Comparison of ENCODE assay signal across 8 cellular contexts in the genomic region with DNA sequence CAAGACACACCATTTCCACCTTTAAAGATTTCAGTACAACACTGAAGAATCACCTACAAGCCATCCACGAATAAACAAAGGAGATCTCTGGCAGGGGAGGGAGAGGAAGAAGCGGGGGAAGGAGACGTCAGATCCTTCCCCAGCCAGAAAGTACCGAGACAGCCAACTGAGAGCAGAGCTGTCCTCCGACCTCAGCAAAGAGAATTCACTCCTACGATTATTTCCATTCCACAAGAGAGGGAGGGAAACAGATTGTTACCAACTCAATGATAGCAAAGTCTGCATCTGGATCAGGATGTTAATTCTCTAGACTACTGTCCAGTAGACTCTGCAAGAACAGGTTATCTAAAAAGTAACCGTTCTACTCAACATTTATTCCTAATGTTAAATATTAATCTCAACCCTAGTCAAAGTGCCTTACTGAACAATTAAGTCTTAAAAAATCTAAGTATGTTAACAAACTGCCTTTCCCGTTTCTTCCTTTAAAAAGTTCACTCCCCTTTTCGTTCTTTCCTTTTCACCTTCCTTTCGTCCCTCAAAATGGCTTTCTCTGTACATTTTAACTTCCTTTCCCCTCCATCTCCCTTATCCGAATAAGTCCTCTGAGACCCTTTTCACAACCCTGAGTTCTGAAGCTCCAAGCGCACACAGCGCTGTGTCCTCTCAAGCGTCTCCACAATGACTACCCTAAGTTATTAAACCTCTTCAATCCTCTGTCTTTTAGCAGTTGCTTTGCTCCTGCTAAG. TPM values are rescaled to one million over a fixed set of nuclear protein-coding genes. Genes with fewer than 3 reads are reported as not detected.
DNase-seq lines count a peak whose midpoint lies in the region; ATAC-seq and TF ChIP-seq lines count a peak whose summit lies in the region.

No MANE protein-coding gene starts in this region.

- peak overlapping the region; percentile 53 for H2AFZ ChIP-seq in IMR-90 (replicated peaks; ENCODE audit: low read length, poor library complexity)

- H3K27ac ChIP-seq in IMR-90 (ENCODE audit: insufficient read depth, low read length) (peak overlapping the region; percentile 57), caudate nucleus (ENCODE audit: low read depth, low read length) (peak overlapping the region; percentile 91), liver (ENCODE audit: low read depth in 1 of 2, low read length in 2 of 2) (peak overlapping the region; percentile 99 to 100)

- intact Hi-C loops in IMR-90 (cut with micrococcal nuclease) = no loop called here

- no peak overlapping the region for H2BK15ac ChIP-seq in IMR-90 (ENCODE audit: low read depth, low read length)

- H3K36me3 ChIP-seq in IMR-90 (ENCODE audit: control insufficient read depth, insufficient read depth, low read length) (peaks cover 7% of the 10 kb centered on the region; the same call in 1 of the 2 replicates), liver (ENCODE audit: control insufficient read depth in 4 of 4, insufficient read depth in 3 of 4, low read depth in 1 of 4, low read length in 3 of 4) (peaks cover 0 to 17% (median 9%) of the 10 kb centered on the region in 4 donors)

- DNase-seq in CD1c-positive myeloid dendritic cell (ENCODE audit: extremely low spot score) = peak; percentile 66
- peak; percentile 77 for DNase-seq in IMR-90
- DNase-seq in UCSD-AML1 (lab: John Stamatoyannopoulos, UW; ENCODE audit: unreplicated experiment) = peak; percentile 18
- DNase-seq in caudate nucleus (lab: John Stamatoyannopoulos, UW) = peak in 18 of 61 donors; percentile 1 to 68 (median 14)
- DNase-seq in stimulated activated CD4-positive, alpha-beta T cell treated with anti-CD3 and anti-CD28 coated beads, Interleukin-4, amount 100 ng/mL, for 48 hours (ENCODE audit: low read depth in 2 of 2) = peak; percentile 19 to 47
- no peak for DNase-seq in middle frontal gyrus (ENCODE audit: extremely low spot score, low spot score)

- H4K91ac ChIP-seq in IMR-90 (ENCODE audit: insufficient read depth, low read depth, low read length) = no peak overlapping the region

- H3K23ac ChIP-seq in IMR-90 (ENCODE audit: low read depth, low read length) = peak overlapping the region; percentile 69

- peak overlapping the region; percentile 39; the same call in 1 of the 2 replicates for H3K56ac ChIP-seq in IMR-90 (ENCODE audit: extremely low read depth, insufficient read depth, low read length)

- peaks cover 26% of the 10 kb centered on the region for H4K20me1 ChIP-seq in IMR-90 (ENCODE audit: insufficient read depth, low read length)

- H2AK5ac ChIP-seq in IMR-90 (ENCODE audit: low read depth, low read length) = no peak overlapping the region

- peak; percentile 18 for ATAC-seq in GM19351 (IDR thresholded peaks at IDR 0.05; ENCODE audit: unreplicated experiment)
- ATAC-seq in IMR-90 (ENCODE audit: low read depth) = no peak

- TF ChIP-seq POLR2A in IMR-90 (IDR thresholded peaks at IDR 0.05; ENCODE audit: low read depth, low read length) = peak; percentile 80

- H3K4me3 ChIP-seq in IMR-90 (ENCODE audit: insufficient read depth, low read depth, low read length) (peak overlapping the region; percentile 67), liver (ENCODE audit: low read depth in 1 of 3, low read length in 3 of 3) (peak overlapping the region; percentile 66 to 100 (median 76))

- in situ Hi-C loops in IMR-90 (cut with MboI; ENCODE audit: low sequenced_read_pairs) = no loop called here

- no peak overlapping the region for H4K5ac ChIP-seq in IMR-90 (ENCODE audit: low read depth, low read length)

- H2AK9ac ChIP-seq in IMR-90 (replicated peaks; ENCODE audit: low read depth, low read length, poor library complexity) = no peak overlapping the region

- H2BK5ac ChIP-seq in IMR-90 (ENCODE audit: low read depth, low read length, poor library complexity, severe bottlenecking) = peak overlapping the region; percentile 61

- CTCF ChIA-PET in IMR-90 (lab: Yijun Ruan, JAX) = no interaction called here

- no peak overlapping the region for H3K18ac ChIP-seq in IMR-90 (ENCODE audit: low read depth, low read length)

- POLR2A ChIA-PET in IMR-90 (lab: Charles Lee; ENCODE audit: unreplicated experiment) = interaction anchor here (1.0 kb wide), 1 partner anchor 9 kb away, joined by 3 read pairs; no protein-coding TSS in a partner anchor

- peaks cover 0 to 8% of the 10 kb centered on the region in 2 experiments; a peak in 1 of 4 replicates for H3K79me1 ChIP-seq in IMR-90 (ENCODE audit: low read depth in 1 of 2, low read length in 2 of 2)

- H3K4me2 ChIP-seq in IMR-90 (ENCODE audit: low read depth, low read length) = peak overlapping the region; percentile 85

- H3K9ac ChIP-seq in IMR-90 (ENCODE audit: low read depth, low read length) = peak overlapping the region; percentile 83
- peak overlapping the region; percentile 52 to 81 for H3K9ac ChIP-seq in liver (ENCODE audit: low read depth in 1 of 2, low read length in 2 of 2)

- dilution Hi-C loops in IMR-90 (cut with HindIII; ENCODE audit: low sequenced_read_pairs, unreplicated experiment) = no loop called here

- TF ChIP-seq CTCF in IMR-90 (conservative IDR thresholded peaks at IDR 0.05; ENCODE audit: low read depth, low read length) = no peak
- TF ChIP-seq CTCF in liver (IDR thresholded peaks at IDR 0.05; ENCODE audit: low read depth, low read length, missing input control) = no peak

- H2BK120ac ChIP-seq in IMR-90 (ENCODE audit: low read depth, low read length) = no peak overlapping the region

- no peaks in the 10 kb centered on the region for H3K27me3 ChIP-seq in IMR-90 (ENCODE audit: control insufficient read depth, insufficient read depth, low read length)
- H3K27me3 ChIP-seq in liver (ENCODE audit: control insufficient read depth in 4 of 4, insufficient read depth in 4 of 4, low read length in 3 of 4) = no peaks in the 10 kb centered on the region

- H3K4ac ChIP-seq in IMR-90 (ENCODE audit: low read depth, low read length) = peak overlapping the region; percentile 52; the same call in 1 of the 2 replicates

- no TSS peak for BruUV-seq in IMR-90 (replicated peaks; lab: Mats Ljungman, UMichigan)

- H2BK20ac ChIP-seq in IMR-90 (ENCODE audit: low read depth, low read length) = no peak overlapping the region

- WGBS in IMR-90 (ENCODE audit: extremely low coverage in 2 of 2, insufficient read length in 1 of 2), 2 experiments = 0% methylated on average over 7 of the region's 14 CpGs; no CpG with 5 or more reads in 1 of the 2 experiments
- WGBS in liver = 3% methylated on average over 14 of the region's 14 CpGs

- H3K4me1 ChIP-seq in IMR-90 (ENCODE audit: control insufficient read depth, insufficient read depth, low read length) (no peaks in the 10 kb centered on the region), liver (ENCODE audit: control insufficient read depth in 4 of 4, insufficient read depth in 4 of 4, low read length in 3 of 4) (peaks cover 4 to 23% (median 15%) of the 10 kb centered on the region in 4 donors)

- no peak for TF ChIP-seq RAD21 in IMR-90 (IDR thresholded peaks at IDR 0.05; ENCODE audit: low read length)
- TF ChIP-seq RAD21 in liver (IDR thresholded peaks at IDR 0.05) = peak in 1 of 2 donors; percentile 13

- H3K9me1 ChIP-seq in IMR-90 (ENCODE audit: insufficient read depth, low read length) = no peaks in the 10 kb centered on the region

- peak overlapping the region in 1 of 2 experiments; percentile 11; a peak in 2 of 4 replicates for H4K8ac ChIP-seq in IMR-90 (ENCODE audit: low read depth in 2 of 2, low read length in 2 of 2)

- peak overlapping the region; percentile 41 for H3K14ac ChIP-seq in IMR-90 (replicated peaks; ENCODE audit: low read depth, low read length)

- H3K9me3 ChIP-seq in IMR-90 (ENCODE audit: control insufficient read depth, insufficient read depth, low read length) (no peaks in the 10 kb centered on the region), liver (ENCODE audit: control insufficient read depth in 4 of 4, low read length in 3 of 4) (no peaks in the 10 kb centered on the region)

TF ChIP-seq in IMR-90, 13 proteins besides CTCF, POLR2A, EP300 and RAD21:
- TF ChIP-seq MAFK (IDR thresholded peaks at IDR 0.05; ENCODE audit: low read depth, low read length) (no peak), CHD1 (IDR thresholded peaks at IDR 0.05; ENCODE audit: low read depth, low read length) (peak; percentile 72; the same call in 1 of the 2 replicates), SMC3 (IDR thresholded peaks at IDR 0.05; ENCODE audit: low read depth, low read length) (no peak), RFX5 (IDR thresholded peaks at IDR 0.05; ENCODE audit: low read depth, low read length) (no peak), NFE2L2 (IDR thresholded peaks at IDR 0.05; ENCODE audit: low read depth, low read length) (no peak), CEBPB (IDR thresholded peaks at IDR 0.05; ENCODE audit: low read depth, low read length) (no peak), RCOR1 (IDR thresholded peaks at IDR 0.05; ENCODE audit: insufficient replicate concordance, low read length) (no peak), BHLHE40 (IDR thresholded peaks at IDR 0.05; ENCODE audit: low read depth, low read length) (no peak), MAZ (IDR thresholded peaks at IDR 0.05; ENCODE audit: borderline replicate concordance, low read depth, low read length) (peak; percentile 28; the same call in 1 of the 2 replicates), MXI1 (IDR thresholded peaks at IDR 0.05; ENCODE audit: borderline replicate concordance, low read depth, low read length) (no peak)

TF ChIP-seq in liver, 16 proteins besides CTCF, POLR2A, EP300 and RAD21:
- TF ChIP-seq GABPA (IDR thresholded peaks at IDR 0.05 in 1 of 2, conservative IDR thresholded peaks at IDR 0.05 in 1 of 2) (peak; percentile 31 to 54), YY1 (IDR thresholded peaks at IDR 0.05) (peak; percentile 38), SP1 (IDR thresholded peaks at IDR 0.05) (no peak)

RNA-seq across cellular contexts. Expression of gene CHD1, which starts 1.4 kb away (rescaled TPM):
- total RNA-seq in IMR-90 (2012; rRNA removed) (33.7 and 61.7 TPM in 2 replicates), liver (10 to 100 TPM; 39.2 to 44.8 TPM)
- polyA plus RNA-seq in IMR-90 (2012; rRNA removed) (12.3 and 12.8 TPM in 2 replicates), liver (10 to 100 TPM in 1 of 2 donors, 1 to 10 TPM in 1; 5.1 to 11.6 TPM)
- polyA plus RNA-seq in IMR-90 (2012; cell fraction: cytosol; rRNA removed) = 0.67 and 1.3 TPM in 2 replicates
- polyA plus RNA-seq in IMR-90 (2012; cell fraction: nucleus; rRNA removed; ENCODE audit: low replicate concordance) = 4.8 and 51.8 TPM in 2 replicates
